In the genomic region with DNA sequence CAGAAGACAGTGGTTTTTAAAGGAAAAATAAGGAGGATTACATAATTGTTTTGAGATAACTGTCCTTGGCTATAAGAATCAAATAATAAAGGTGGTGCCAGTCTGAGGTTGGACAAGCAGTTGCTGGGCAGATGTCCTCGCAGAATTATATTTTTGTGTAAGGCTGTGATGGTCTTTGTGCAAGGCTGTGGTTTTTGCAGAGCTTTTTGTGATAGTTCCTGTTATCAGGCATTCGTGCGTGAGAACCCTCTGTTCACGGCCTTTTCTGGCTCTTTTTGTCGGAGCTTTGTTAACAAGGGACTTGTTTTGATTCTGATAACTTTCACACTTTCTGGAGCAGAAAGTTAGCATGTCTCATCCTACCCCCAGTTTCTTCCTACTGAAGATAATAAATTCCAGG, we compare ENCODE assay signal across 16 cellular contexts. TPM values are rescaled to one million over a fixed set of nuclear protein-coding genes. Genes with fewer than 3 reads are reported as not detected.
DNase-seq lines count a peak whose midpoint lies in the region; ATAC-seq and TF ChIP-seq lines count a peak whose summit lies in the region.
"Had no signal": no experiment of that assay in that cellular context is flagged by ENCODE, and none has a peak within 500 bp of the region (broad histone marks: within the 10 kb centered on the region; RNA-seq: fewer than 3 reads in every experiment).

No MANE protein-coding gene starts in this region.

- no peak overlapping the region for H3K4me3 ChIP-seq in KMS-11 (IDR thresholded peaks at IDR 0.05; ENCODE audit: insufficient read depth, low read depth, low read length)
- no peak overlapping the region for H3K4me3 ChIP-seq in PC-9

- H2AFZ ChIP-seq in KMS-11 (ENCODE audit: low read depth) (no peak overlapping the region), PC-9 (no peak overlapping the region)

- POLR2A ChIA-PET in PC-9 (lab: Charles Lee; ENCODE audit: unreplicated experiment) = no interaction called here

- peaks cover 12% of the 10 kb centered on the region for H3K36me3 Mint-ChIP-seq in stimulated activated memory B cell treated with anti-CD40 and anti-IgM and Interleukin-4, amounts not matched to agents 10 μg/mL and 1 μg/mL and 100 μg/mL, for 72 hours

- TF ChIP-seq CTCF in KMS-11 (conservative IDR thresholded peaks at IDR 0.05; ENCODE audit: low read depth, low read length) (no peak), PC-9 (conservative IDR thresholded peaks at IDR 0.05) (no peak)

- H3K36me3 ChIP-seq in KMS-11 (ENCODE audit: insufficient read depth) (no peaks in the 10 kb centered on the region), PC-9 (ENCODE audit: low read depth) (no peaks in the 10 kb centered on the region)

- peaks cover 15% of the 10 kb centered on the region for H3K9me3 Mint-ChIP-seq in stimulated activated memory B cell treated with anti-CD40 and anti-IgM and Interleukin-4, amounts not matched to agents 10 μg/mL and 1 μg/mL and 100 μg/mL, for 72 hours

- intact Hi-C loops in PC-9 (cut with micrococcal nuclease; ENCODE audit: unreplicated experiment) = no loop called here

- no peaks in the 10 kb centered on the region for H3F3A ChIP-seq in PC-9 (ENCODE audit: insufficient read depth, low read depth)

- peak overlapping the region; percentile 84 for H3K27ac Mint-ChIP-seq in stimulated activated memory B cell treated with anti-CD40 and anti-IgM and Interleukin-4, amounts not matched to agents 10 μg/mL and 1 μg/mL and 100 μg/mL, for 72 hours
- H3K27ac Mint-ChIP-seq: activated naive CD4-positive, alpha-beta T cell treated with anti-CD3 and anti-CD28 coated beads, Interleukin-2, amount 50 U/mL, for 72 hours had no signal

- H3K4me1 ChIP-seq in KMS-11 (ENCODE audit: low read depth, poor library complexity, severe bottlenecking) (peaks cover 42% of the 10 kb centered on the region), PC-9 (replicated peaks; ENCODE audit: insufficient read depth) (no peaks in the 10 kb centered on the region)

- H3K4me2 ChIP-seq in KMS-11 = no peak overlapping the region; the same call in 1 of the 2 replicates
- no peak overlapping the region for H3K4me2 ChIP-seq in PC-9
- H3K4me2 ChIP-seq: SK-N-SH had no signal

- H3K9ac ChIP-seq in KMS-11 = no peak overlapping the region
- H3K9ac ChIP-seq: SK-N-SH had no signal

- DNase-seq in PC-9 (no peak), A172 (ENCODE audit: low spot score) (no peak), GM19238 (ENCODE audit: insufficient read length, low spot score) (no peak)
- DNase-seq: activated CD8-positive, alpha-beta memory T cell treated with anti-CD3 and anti-CD28 coated beads, Interleukin-2, amount 50 U/mL, for 4 hours; CD8-positive, alpha-beta memory T cell; NK-92 treated with Interleukin-12 subunit alpha and Interleukin-12 subunit beta, amount 100 ng/mL, for 24 hours; nucleus accumbens; SK-N-SH had no signal

- peak overlapping the region; percentile 62; the same call in 1 of the 2 replicates for H3K27ac ChIP-seq in KMS-11
- H3K27ac ChIP-seq in PC-9 = no peak overlapping the region

- H3K27me3 Mint-ChIP-seq in stimulated activated memory B cell treated with anti-CD40 and anti-IgM and Interleukin-4, amounts not matched to agents 10 μg/mL and 1 μg/mL and 100 μg/mL, for 72 hours = no peaks in the 10 kb centered on the region

- peak overlapping the region; percentile 9 for H3K4me3 Mint-ChIP-seq in stimulated activated memory B cell treated with anti-CD40 and anti-IgM and Interleukin-4, amounts not matched to agents 10 μg/mL and 1 μg/mL and 100 μg/mL, for 72 hours
- H3K4me3 Mint-ChIP-seq: CD8-positive, alpha-beta memory T cell had no signal

- CTCF ChIA-PET in PC-9 (lab: Charles Lee) = no interaction called here

- H3K27me3 ChIP-seq in KMS-11 (ENCODE audit: insufficient read depth, low read depth) (no peaks in the 10 kb centered on the region), PC-9 (ENCODE audit: insufficient read depth, low read depth) (peaks cover 24% of the 10 kb centered on the region; the same call in 1 of the 2 replicates)

- H3K79me2 ChIP-seq in KMS-11 (ENCODE audit: insufficient read depth, low read depth) (no peaks in the 10 kb centered on the region), PC-9 (ENCODE audit: low read depth) (no peaks in the 10 kb centered on the region)

- no TSS peak for BruUV-seq in PC-9 (replicated peaks; lab: Mats Ljungman, UMichigan)

- no peaks in the 10 kb centered on the region for H4K20me1 ChIP-seq in KMS-11 (ENCODE audit: insufficient read depth)
- no peaks in the 10 kb centered on the region for H4K20me1 ChIP-seq in PC-9 (ENCODE audit: insufficient read depth)

- H3K9me2 ChIP-seq in PC-9 (ENCODE audit: insufficient read depth) = no peaks in the 10 kb centered on the region
- H3K9me2 ChIP-seq: SK-N-SH had no signal

- no peaks in the 10 kb centered on the region for H3K9me3 ChIP-seq in PC-9 (ENCODE audit: insufficient read depth, low read depth)
- H3K9me3 ChIP-seq: SK-N-SH had no signal

- ATAC-seq in GM18870 (IDR thresholded peaks at IDR 0.05; ENCODE audit: unreplicated experiment) = peak; percentile 28
- ATAC-seq in HG02678 (IDR thresholded peaks at IDR 0.05; ENCODE audit: unreplicated experiment) = peak; percentile 43
- ATAC-seq in stimulated activated memory B cell treated with anti-CD40 and anti-IgM and Interleukin-4, amounts not matched to agents 10 μg/mL and 1 μg/mL and 100 μg/mL, for 72 hours = peak; percentile 88
- ATAC-seq: activated naive CD4-positive, alpha-beta T cell treated with anti-CD3 and anti-CD28 coated beads, Interleukin-2, amount 50 U/mL, for 72 hours; HCT116 had no signal

- peaks cover 29% of the 10 kb centered on the region for H3K4me1 Mint-ChIP-seq in stimulated activated memory B cell treated with anti-CD40 and anti-IgM and Interleukin-4, amounts not matched to agents 10 μg/mL and 1 μg/mL and 100 μg/mL, for 72 hours
- H3K4me1 Mint-ChIP-seq: CD8-positive, alpha-beta memory T cell had no signal

RNA-seq across cellular contexts. Expression of a gene that starts 33.4 kb away (rescaled TPM):
- 24.6 and 25.6 TPM in 2 replicates for total RNA-seq in PC-9 (2021)
- 41.0 and 47.1 TPM in 2 replicates for total RNA-seq in A172 (2014; rRNA removed; shearing (Covaris generic))

RNA-seq across cellular contexts. Expression of a gene that starts 36.8 kb away (rescaled TPM):
- 0.74 and 1.4 TPM in 2 replicates for total RNA-seq in PC-9 (2021)
- total RNA-seq in A172 (2014; rRNA removed; shearing (Covaris generic)) = 0.46 and 1.4 TPM in 2 replicates
- total RNA-seq: activated naive CD4-positive, alpha-beta T cell treated with anti-CD3 and anti-CD28 coated beads, Interleukin-2, amount 50 U/mL, for 72 hours; CD8-positive, alpha-beta memory T cell; mesenteric fat pad; skeletal muscle tissue had no signal

RNA-seq across cellular contexts. Expression of a gene that starts 45.7 kb away (rescaled TPM):
- total RNA-seq in PC-9 (2021) = 24.7 and 27.6 TPM in 2 replicates
- total RNA-seq in A172 (2014; rRNA removed; shearing (Covaris generic)) = 27.4 and 28.3 TPM in 2 replicates

Comparison
In these comparisons a context has a peak if more than half of its experiments do, and no peak if none do; other contexts are left out.
1. ATAC-seq: peak in every context shown above with its lines; median percentile 88 in stimulated activated memory B cell treated with anti-CD40 and anti-IgM and Interleukin-4, amounts not matched to agents 10 μg/mL and 1 μg/mL and 100 μg/mL, for 72 hours; 43 in HG02678; 28 in GM18870.